ENCODE assay signal across 16 cellular contexts in genomic region chr22:38211556-38211955, GRCh38.
"Had no signal": no experiment of that assay in that cellular context is flagged by ENCODE, and none has a peak within 500 bp of the region (broad histone marks: within the 10 kb centered on the region; RNA-seq: fewer than 3 reads in every experiment).

No MANE protein-coding gene starts in this region.

- H3K4me3 ChIP-seq: esophagus squamous epithelium, left ventricle myocardium inferior, tibial artery, upper lobe of right lung, vagina had no signal

- H3K9me3 ChIP-seq: esophagus squamous epithelium, left ventricle myocardium inferior, neutrophil, tibial artery, upper lobe of right lung, vagina had no signal

- FAIRE-seq: keratinocyte, small intestine had no signal

- H3K27ac ChIP-seq: esophagus squamous epithelium, foreskin keratinocyte, neutrophil, tibial artery, upper lobe of right lung, vagina had no signal

- H3K36me3 ChIP-seq: left ventricle myocardium inferior, neutrophil, vagina had no signal

- H3K4me3 Mint-ChIP-seq: effector memory CD8-positive, alpha-beta T cell; naive thymus-derived CD8-positive, alpha-beta T cell; stimulated activated memory B cell treated with anti-CD40 and anti-IgM and Interleukin-4, amounts not matched to agents 10 μg/mL and 1 μg/mL and 100 μg/mL, for 72 hours; stimulated activated naive CD8-positive, alpha-beta T cell treated with anti-CD3 and anti-CD28 coated beads, Interleukin-15, Interleukin-2, amounts not matched to agents 100 ng/mL and 50 ng/mL, for 24 hours had no signal

- H3K27ac Mint-ChIP-seq: stimulated activated naive CD8-positive, alpha-beta T cell treated with anti-CD3 and anti-CD28 coated beads, Interleukin-15, Interleukin-2, amounts not matched to agents 100 ng/mL and 50 ng/mL, for 24 hours had no signal

- H3K27me3 Mint-ChIP-seq: effector memory CD8-positive, alpha-beta T cell; naive thymus-derived CD8-positive, alpha-beta T cell; stimulated activated memory B cell treated with anti-CD40 and anti-IgM and Interleukin-4, amounts not matched to agents 10 μg/mL and 1 μg/mL and 100 μg/mL, for 72 hours; stimulated activated naive CD8-positive, alpha-beta T cell treated with anti-CD3 and anti-CD28 coated beads, Interleukin-15, Interleukin-2, amounts not matched to agents 100 ng/mL and 50 ng/mL, for 24 hours had no signal

- H3K27me3 ChIP-seq: esophagus squamous epithelium, foreskin keratinocyte, neutrophil, tibial artery, upper lobe of right lung, vagina had no signal

- H3K9me3 Mint-ChIP-seq: effector memory CD8-positive, alpha-beta T cell; naive thymus-derived CD8-positive, alpha-beta T cell; stimulated activated memory B cell treated with anti-CD40 and anti-IgM and Interleukin-4, amounts not matched to agents 10 μg/mL and 1 μg/mL and 100 μg/mL, for 72 hours; stimulated activated naive CD8-positive, alpha-beta T cell treated with anti-CD3 and anti-CD28 coated beads, Interleukin-15, Interleukin-2, amounts not matched to agents 100 ng/mL and 50 ng/mL, for 24 hours had no signal

- ATAC-seq: effector memory CD8-positive, alpha-beta T cell; foreskin keratinocyte; naive thymus-derived CD8-positive, alpha-beta T cell; stimulated activated memory B cell treated with anti-CD40 and anti-IgM and Interleukin-4, amounts not matched to agents 10 μg/mL and 1 μg/mL and 100 μg/mL, for 72 hours; upper lobe of right lung had no signal

- H3K36me3 Mint-ChIP-seq: stimulated activated memory B cell treated with anti-CD40 and anti-IgM and Interleukin-4, amounts not matched to agents 10 μg/mL and 1 μg/mL and 100 μg/mL, for 72 hours had no signal

- H3K4me1 ChIP-seq: foreskin keratinocyte had no signal

- DNase-seq: effector memory CD8-positive, alpha-beta T cell; esophagus squamous epithelium; foreskin keratinocyte; left ventricle myocardium inferior; naive thymus-derived CD8-positive, alpha-beta T cell; posterior cingulate gyrus; small intestine; stimulated activated CD4-positive, alpha-beta T cell treated with anti-CD3 and anti-CD28 coated beads, Interleukin-4, amount 100 ng/mL, for 1 hour; stimulated activated CD8-positive, alpha-beta memory T cell treated with anti-CD3 and anti-CD28 coated beads, Interleukin-4, amount 100 ng/mL, for 48 hours; tibial artery; upper lobe of right lung had no signal
